ENCODE assay signal across 20 cellular contexts in genomic region chr19:19535311-19536191, GRCh38. TPM values are rescaled to one million over a fixed set of nuclear protein-coding genes. Genes with fewer than 3 reads are reported as not detected.
DNase-seq lines count a peak whose midpoint lies in the region; FAIRE-seq and TF ChIP-seq lines count a peak whose summit lies in the region.
"Had no signal": no experiment of that assay in that cellular context is flagged by ENCODE, and none has a peak within 500 bp of the region (broad histone marks: within the 10 kb centered on the region; RNA-seq: fewer than 3 reads in every experiment).

No MANE protein-coding gene starts in this region.

- H3K79me2 ChIP-seq in H1 (ENCODE audit: control insufficient read depth in 1 of 2, insufficient read depth in 2 of 2, low read length in 2 of 2) (no peaks in the 10 kb centered on the region), neural progenitor cell (ENCODE audit: low read depth) (no peaks in the 10 kb centered on the region)

- H4K20me1 ChIP-seq in H1 (replicated peaks in 1 of 2; ENCODE audit: control insufficient read depth in 1 of 2, insufficient read depth in 2 of 2, low read length in 2 of 2), result peaks cover 3 to 12% of the 10 kb centered on the region in 2 experiments
- H4K20me1 ChIP-seq in neural progenitor cell (ENCODE audit: low read depth), result peaks cover 24% of the 10 kb centered on the region

- no peak for FAIRE-seq in H1 (lab: Jason Lieb, UNC)
- FAIRE-seq: G401.6, GM12892 had no signal

- peaks cover 22% of the 10 kb centered on the region for H3K4me1 Mint-ChIP-seq in activated CD4-positive, alpha-beta memory T cell treated with anti-CD3 and anti-CD28 coated beads, Interleukin-2, amount 10 ng/mL, durations not matched to agents 7 days and 5 days
- H3K4me1 Mint-ChIP-seq in activated CD4-positive, alpha-beta memory T cell treated with anti-CD3 and anti-CD28 coated beads for 36 hours (ENCODE audit: low read depth), result peaks cover 23% of the 10 kb centered on the region
- H3K4me1 Mint-ChIP-seq in neural progenitor cell, result peaks cover 18% of the 10 kb centered on the region

- no peaks in the 10 kb centered on the region for H3K79me1 ChIP-seq in H1 (ENCODE audit: low read depth, low read length)

- DNase-seq in activated CD4-positive, alpha-beta memory T cell treated with anti-CD3 and anti-CD28 coated beads, Interleukin-2, amount 10 ng/mL, durations not matched to agents 7 days and 5 days, result no peak
- DNase-seq in activated CD4-positive, alpha-beta memory T cell treated with anti-CD3 and anti-CD28 coated beads for 36 hours, result no peak
- DNase-seq in H1 (ENCODE audit: low read depth in 1 of 2, low spot score in 2 of 2) (no peak), neural progenitor cell (ENCODE audit: low spot score) (no peak), GM20000 (ENCODE audit: low spot score) (no peak), T-helper 2 cell (no peak)
- no peak for DNase-seq in activated effector memory CD4-positive, alpha-beta T cell treated with anti-CD3 and anti-CD28 coated beads, Interleukin-2, amount 50 U/mL, for 16 hours
- DNase-seq: 8988T, C1 segment of cervical spinal cord, DMS153, DMS79 treated with DMSO at 0.1 percent for 48 hours, EL, GOT3 had no signal

- H4K91ac ChIP-seq in H1 (replicated peaks; ENCODE audit: insufficient read length, low read length), result no peak overlapping the region

- peak overlapping the region; percentile 12; the same call in 1 of the 2 replicates for H4K8ac ChIP-seq in H1 (ENCODE audit: extremely low read depth, insufficient read depth, low read length)

- no peak for TF ChIP-seq POLR2A in H1 (IDR thresholded peaks at IDR 0.05; ENCODE audit: control extremely low read depth in 1 of 2, low read depth in 2 of 2, low read length in 2 of 2)

- no peak overlapping the region for H2AK5ac ChIP-seq in H1 (ENCODE audit: low read depth, low read length)

- no peak overlapping the region for H3K4ac ChIP-seq in H1 (replicated peaks; ENCODE audit: insufficient read length, low read depth, low read length)

- no peak overlapping the region for H3K4me3 Mint-ChIP-seq in activated CD4-positive, alpha-beta memory T cell treated with anti-CD3 and anti-CD28 coated beads, Interleukin-2, amount 10 ng/mL, durations not matched to agents 7 days and 5 days
- no peak overlapping the region for H3K4me3 Mint-ChIP-seq in activated CD4-positive, alpha-beta memory T cell treated with anti-CD3 and anti-CD28 coated beads for 36 hours
- peak overlapping the region; percentile 64 for H3K4me3 Mint-ChIP-seq in neural progenitor cell

- H4K5ac ChIP-seq in H1 (ENCODE audit: insufficient read length, low read depth, low read length), result no peak overlapping the region

- no peak overlapping the region for H3K23ac ChIP-seq in H1 (ENCODE audit: insufficient read length)

- H3K9ac ChIP-seq in H1 (replicated peaks in 1 of 4; ENCODE audit: extremely low read depth in 1 of 4, low read depth in 3 of 4, low read length in 3 of 4), result no peak overlapping the region
- no peak overlapping the region for H3K9ac ChIP-seq in neural progenitor cell

- H3K27me3 ChIP-seq in H1 (replicated peaks in 1 of 4; ENCODE audit: control insufficient read depth in 3 of 4, extremely low read depth in 1 of 4, insufficient read depth in 3 of 4, low read length in 3 of 4), result peaks cover 6 to 24% (median 20%) of the 10 kb centered on the region in 4 experiments
- H3K27me3 ChIP-seq in neural progenitor cell, result peaks cover 33% of the 10 kb centered on the region

- TF ChIP-seq EP300 in H1 (IDR thresholded peaks at IDR 0.05; ENCODE audit: borderline replicate concordance in 1 of 2, low read depth in 2 of 2, low read length in 2 of 2), result no peak

- WGBS in H1 (ENCODE audit: extremely low coverage in 1 of 2, insufficient coverage in 1 of 2, insufficient read length in 1 of 2, insufficient replicate concordance in 2 of 2, low coverage in 1 of 2, low lambda C conversion rate in 2 of 2, missing lambda C conversion rate in 1 of 2), 2 experiments, result 93% methylated on average over 22 of the region's 34 CpGs; no CpG with 5 or more reads in 1 of the 2 experiments

- H2BK5ac ChIP-seq in H1 (ENCODE audit: low read depth, low read length), result no peak overlapping the region

- H3K27ac ChIP-seq in HEK293 (ENCODE audit: extremely low read depth, low read depth, low read length), result no peak overlapping the region
- H3K27ac ChIP-seq in H1 (ENCODE audit: low read depth, low read length), result no peak overlapping the region
- no peak overlapping the region for H3K27ac ChIP-seq in neural progenitor cell
- H3K27ac ChIP-seq: HL-60 had no signal

- no peaks in the 10 kb centered on the region for H3K9me3 Mint-ChIP-seq in activated CD4-positive, alpha-beta memory T cell treated with anti-CD3 and anti-CD28 coated beads, Interleukin-2, amount 10 ng/mL, durations not matched to agents 7 days and 5 days
- no peaks in the 10 kb centered on the region for H3K9me3 Mint-ChIP-seq in activated CD4-positive, alpha-beta memory T cell treated with anti-CD3 and anti-CD28 coated beads for 36 hours
- no peaks in the 10 kb centered on the region for H3K9me3 Mint-ChIP-seq in neural progenitor cell
- H3K9me3 Mint-ChIP-seq: CD4-positive, alpha-beta memory T cell had no signal

- CTCF ChIA-PET in activated CD4-positive, alpha-beta memory T cell treated with anti-CD3 and anti-CD28 coated beads, Interleukin-2, amount 10 ng/mL, durations not matched to agents 7 days and 5 days (lab: Charles Lee), result interaction anchor here (1.1 to 1.2 kb wide), 2 partner anchors 18 to 108 kb away, joined by 4 to 5 read pairs; partner anchors contain the start of gene GMIP
- CTCF ChIA-PET in activated CD4-positive, alpha-beta memory T cell treated with anti-CD3 and anti-CD28 coated beads for 36 hours (lab: Charles Lee), result interaction anchor here (0.8 to 2.7 kb wide), 4 partner anchors 19 to 108 kb away, joined by 3 to 13 read pairs (median 4); partner anchors contain the start of gene GMIP
- CTCF ChIA-PET in HEK293 (lab: Yijun Ruan, JAX), result interaction anchor here (1.3 to 7.3 kb wide), 2 partner anchors 18 to 108 kb away, joined by 5 to 75 read pairs; partner anchors contain the start of gene GMIP
- CTCF ChIA-PET in H1 (lab: Charles Lee; ENCODE audit: partially characterized antibody), result interaction anchor here (0.6 to 8.2 kb wide), 8 partner anchors 10 to 171 kb away, joined by 3 to 104 read pairs (median 4); no protein-coding TSS in a partner anchor

- H2BK20ac ChIP-seq in H1 (ENCODE audit: low read length), result no peak overlapping the region

- H2BK15ac ChIP-seq in H1 (ENCODE audit: low read length), result no peak overlapping the region

- H2BK12ac ChIP-seq in H1 (ENCODE audit: low read depth, low read length), result 0 out of 2 replicates have a peak overlapping the region, but pooled peaks have one; percentile 17

- H3K56ac ChIP-seq in H1 (replicated peaks; ENCODE audit: insufficient read length, low read depth, low read length), result no peak overlapping the region

- H2AFZ ChIP-seq in H1 (ENCODE audit: low read length) (no peak overlapping the region), neural progenitor cell (replicated peaks) (no peak overlapping the region)

- H3K18ac ChIP-seq in H1 (ENCODE audit: extremely low read depth, low read length), result no peak overlapping the region

- H3K4me2 ChIP-seq in H1 (ENCODE audit: insufficient read depth in 1 of 2, low read depth in 2 of 2, low read length in 2 of 2) (no peak overlapping the region), neural progenitor cell (no peak overlapping the region)

- peak overlapping the region; percentile 40 for H3K27ac Mint-ChIP-seq in activated CD4-positive, alpha-beta memory T cell treated with anti-CD3 and anti-CD28 coated beads, Interleukin-2, amount 10 ng/mL, durations not matched to agents 7 days and 5 days
- no peak overlapping the region for H3K27ac Mint-ChIP-seq in activated CD4-positive, alpha-beta memory T cell treated with anti-CD3 and anti-CD28 coated beads for 36 hours
- H3K27ac Mint-ChIP-seq in neural progenitor cell, result no peak overlapping the region
- H3K27ac Mint-ChIP-seq: B cell had no signal

- no peak for TF ChIP-seq RAD21 in H1 (IDR thresholded peaks at IDR 0.05 in 1 of 2, conservative IDR thresholded peaks at IDR 0.05 in 1 of 2; ENCODE audit: low read depth in 2 of 2, low read length in 2 of 2)

- no peaks in the 10 kb centered on the region; the same call in 1 of the 2 replicates for H3K4me1 ChIP-seq in HEK293 (ENCODE audit: control insufficient read depth, insufficient read depth, low read length)
- H3K4me1 ChIP-seq in H1 (replicated peaks in 1 of 4; ENCODE audit: control insufficient read depth in 3 of 4, insufficient read depth in 4 of 4, low read length in 3 of 4), result peaks cover 0 to 6% (median 3%) of the 10 kb centered on the region in 4 experiments; a peak in 3 of 7 replicates
- no peaks in the 10 kb centered on the region for H3K4me1 ChIP-seq in neural progenitor cell
- H3K4me1 ChIP-seq: HAP-1 had no signal

- intact Hi-C loops in activated CD4-positive, alpha-beta memory T cell treated with anti-CD3 and anti-CD28 coated beads for 36 hours (cut with micrococcal nuclease), result no loop called here

- H3K36me3 ChIP-seq in HEK293 (ENCODE audit: control insufficient read depth in 2 of 2, insufficient read depth in 1 of 2, low read length in 2 of 2) (peaks cover 10 to 24% of the 10 kb centered on the region in 2 experiments; a peak in 1 of 3 replicates), H1 (ENCODE audit: control insufficient read depth in 2 of 4, insufficient read depth in 4 of 4, low read length in 3 of 4) (no peaks in the 10 kb centered on the region), neural progenitor cell (no peaks in the 10 kb centered on the region)
- H3K36me3 ChIP-seq: HAP-1 had no signal

- POLR2A ChIA-PET in activated CD4-positive, alpha-beta memory T cell treated with anti-CD3 and anti-CD28 coated beads, Interleukin-2, amount 10 ng/mL, durations not matched to agents 7 days and 5 days (lab: Charles Lee), result interaction anchor here (0.8 to 1.0 kb wide), 2 partner anchors 84 to 108 kb away, joined by 3 read pairs; partner anchors contain the start of gene GMIP
- POLR2A ChIA-PET in activated CD4-positive, alpha-beta memory T cell treated with anti-CD3 and anti-CD28 coated beads for 36 hours (lab: Charles Lee), result interaction anchor here (1.0 kb wide), 1 partner anchor 133 kb away, joined by 3 read pairs; the partner anchor contains the start of gene ZNF101
- POLR2A ChIA-PET in HEK293 (lab: Yijun Ruan, JAX), result interaction anchor here (1.2 to 1.7 kb wide), 2 partner anchors 14 to 19 kb away, joined by 4 to 5 read pairs; no protein-coding TSS in a partner anchor
- POLR2A ChIA-PET in H1 (lab: Charles Lee; ENCODE audit: partially characterized antibody), result interaction anchor here (0.8 to 1.9 kb wide), 11 partner anchors 8 to 113 kb away, joined by 3 to 6 read pairs (median 4); partner anchors contain the start of genes GMIP, NDUFA13 and TSSK6

- no peak overlapping the region for H3K4me3 ChIP-seq in HEK293 (ENCODE audit: low read depth, low read length)
- no peak overlapping the region for H3K4me3 ChIP-seq in H1 (ENCODE audit: extremely low read depth in 1 of 4, insufficient read depth in 2 of 4, low read depth in 3 of 4, low read length in 4 of 4)
- no peak overlapping the region for H3K4me3 ChIP-seq in neural progenitor cell
- H3K4me3 ChIP-seq: HAP-1 had no signal

- peaks cover 23% of the 10 kb centered on the region for H3F3A ChIP-seq in neural progenitor cell (ENCODE audit: low read depth)

- H3K14ac ChIP-seq in H1 (ENCODE audit: insufficient read length), result no peak overlapping the region

- no peak overlapping the region for H2BK120ac ChIP-seq in H1 (replicated peaks; ENCODE audit: low read depth, low read length)

- H3K9me3 ChIP-seq in HEK293 (ENCODE audit: control insufficient read depth, insufficient read depth, low read depth, low read length), result no peaks in the 10 kb centered on the region
- peaks cover 0 to 4% of the 10 kb centered on the region in 2 experiments; a peak in 1 of 4 replicates for H3K9me3 ChIP-seq in H1 (ENCODE audit: insufficient read depth in 2 of 2, low read depth in 1 of 2, low read length in 1 of 2)
- H3K9me3 ChIP-seq in neural progenitor cell (ENCODE audit: low read depth), result no peaks in the 10 kb centered on the region
- H3K9me3 ChIP-seq: HAP-1 had no signal

- peaks cover 6% of the 10 kb centered on the region; the same call in 1 of the 2 replicates for H3K23me2 ChIP-seq in H1 (ENCODE audit: low read depth, low read length)

- peaks cover 8% of the 10 kb centered on the region for H3K36me3 Mint-ChIP-seq in activated CD4-positive, alpha-beta memory T cell treated with anti-CD3 and anti-CD28 coated beads, Interleukin-2, amount 10 ng/mL, durations not matched to agents 7 days and 5 days (ENCODE audit: low read depth)
- peaks cover 2% of the 10 kb centered on the region for H3K36me3 Mint-ChIP-seq in activated CD4-positive, alpha-beta memory T cell treated with anti-CD3 and anti-CD28 coated beads for 36 hours
- H3K36me3 Mint-ChIP-seq in neural progenitor cell, result peaks cover 5% of the 10 kb centered on the region

- TF ChIP-seq CTCF in HEK293 (tag by site-specific recombination; IDR thresholded peaks at IDR 0.05), result no peak
- no peak for TF ChIP-seq CTCF in H1 (IDR thresholded peaks at IDR 0.05; ENCODE audit: control extremely low read depth in 1 of 3, insufficient read depth in 1 of 3, low read depth in 1 of 3, low read length in 3 of 3)
- no peak for TF ChIP-seq CTCF in neural progenitor cell (IDR thresholded peaks at IDR 0.05)
- no peak for TF ChIP-seq CTCF in GM20000 (IDR thresholded peaks at IDR 0.05; ENCODE audit: extremely low read depth, missing control alignments)

- H3K27me3 Mint-ChIP-seq in activated CD4-positive, alpha-beta memory T cell treated with anti-CD3 and anti-CD28 coated beads, Interleukin-2, amount 10 ng/mL, durations not matched to agents 7 days and 5 days, result peaks cover 19% of the 10 kb centered on the region
- peaks cover 5% of the 10 kb centered on the region for H3K27me3 Mint-ChIP-seq in activated CD4-positive, alpha-beta memory T cell treated with anti-CD3 and anti-CD28 coated beads for 36 hours
- H3K27me3 Mint-ChIP-seq in neural progenitor cell (ENCODE audit: insufficient read depth, low read depth), result peaks cover 18% of the 10 kb centered on the region

RNA-seq across cellular contexts. Expression of gene CILP2, which starts 2.5 kb away (rescaled TPM):
- under 1 TPM in 1 of 2 experiments, not detected in 1; 0.08 TPM for total RNA-seq in activated CD4-positive, alpha-beta memory T cell treated with anti-CD3 and anti-CD28 coated beads, Interleukin-2, amount 10 ng/mL, durations not matched to agents 7 days and 5 days
- total RNA-seq in activated CD4-positive, alpha-beta memory T cell treated with anti-CD3 and anti-CD28 coated beads for 36 hours, result under 1 TPM; 0.44 to 0.50 TPM
- 5.8 and 5.9 TPM in 2 replicates for total RNA-seq in H1 (2021; fragmentation: NEBNext Ultra II Directional; extraction: Animal tissue kit (Norgen Biotek cat#: 25700))
- polyA plus RNA-seq in H1 (2011; rRNA removed), result 4.4 and 8.2 TPM in 2 replicates
- 4.4 TPM for polyA plus RNA-seq in H1 (2011; cell fraction: cytosol; rRNA removed)
- polyA plus RNA-seq in H1 (2011; cell fraction: nucleus; rRNA removed), result 11.5 TPM
- 2.7 to 4.9 TPM (median 4.1 TPM) in 4 replicates for polyA plus RNA-seq in H1 (2012, experiment 1 of 2)
- polyA plus RNA-seq in H1 (2012, experiment 2 of 2), result 5.0 TPM
- polyA plus RNA-seq in H1 (2013, experiment 1 of 2), result 14.1 TPM
- polyA plus RNA-seq in H1 (2013, experiment 2 of 2), result 10.8 TPM
- 1.6 and 1.9 TPM in 2 replicates for polyA minus RNA-seq in H1 (2011; rRNA and poly(A)+ RNA removed)
- polyA minus RNA-seq in H1 (2011; cell fraction: cytosol; rRNA and poly(A)+ RNA removed), result 4.0 TPM
- polyA minus RNA-seq in H1 (2011; cell fraction: nucleus; rRNA and poly(A)+ RNA removed), result 4.1 TPM
- 1.0 and 3.3 TPM in 2 replicates for total RNA-seq in neural progenitor cell (ENCODE audit: low replicate concordance)
- polyA plus RNA-seq: CD4-positive, alpha-beta memory T cell had no signal

RNA-seq across cellular contexts. Expression of gene YJEFN3, which starts 6.8 kb away (rescaled TPM):
- total RNA-seq in activated CD4-positive, alpha-beta memory T cell treated with anti-CD3 and anti-CD28 coated beads, Interleukin-2, amount 10 ng/mL, durations not matched to agents 7 days and 5 days, result 1 to 10 TPM; 8.2 to 8.7 TPM
- 1 to 10 TPM; 6.9 to 8.2 TPM for total RNA-seq in activated CD4-positive, alpha-beta memory T cell treated with anti-CD3 and anti-CD28 coated beads for 36 hours
- total RNA-seq in H1 (2021; fragmentation: NEBNext Ultra II Directional; extraction: Animal tissue kit (Norgen Biotek cat#: 25700)), result 5.0 and 5.7 TPM in 2 replicates
- 9.4 and 17.2 TPM in 2 replicates for polyA plus RNA-seq in H1 (2011; rRNA removed)
- 11.9 TPM for polyA plus RNA-seq in H1 (2011; cell fraction: cytosol; rRNA removed)
- polyA plus RNA-seq in H1 (2011; cell fraction: nucleus; rRNA removed), result 42.5 TPM
- polyA plus RNA-seq in H1 (2012, experiment 1 of 2), result 9.3 to 12.5 TPM (median 12.0 TPM) in 4 replicates
- 5.3 TPM for polyA plus RNA-seq in H1 (2012, experiment 2 of 2)
- 5.6 TPM for polyA plus RNA-seq in H1 (2013, experiment 1 of 2)
- polyA plus RNA-seq in H1 (2013, experiment 2 of 2), result 5.0 TPM
- polyA minus RNA-seq in H1 (2011; rRNA and poly(A)+ RNA removed), result 0.71 and 1.0 TPM in 2 replicates
- polyA minus RNA-seq in H1 (2011; cell fraction: cytosol; rRNA and poly(A)+ RNA removed), result 1.5 TPM
- 3.4 TPM for polyA minus RNA-seq in H1 (2011; cell fraction: nucleus; rRNA and poly(A)+ RNA removed)
- 2.6 and 5.1 TPM in 2 replicates for total RNA-seq in neural progenitor cell (ENCODE audit: low replicate concordance)

RNA-seq across cellular contexts. Expression of gene NDUFA13, which starts 19.5 kb away (rescaled TPM):
- 100 to 1,000 TPM; 371 to 388 TPM for total RNA-seq in activated CD4-positive, alpha-beta memory T cell treated with anti-CD3 and anti-CD28 coated beads, Interleukin-2, amount 10 ng/mL, durations not matched to agents 7 days and 5 days
- 100 to 1,000 TPM; 365 to 374 TPM for total RNA-seq in activated CD4-positive, alpha-beta memory T cell treated with anti-CD3 and anti-CD28 coated beads for 36 hours
- total RNA-seq in H1 (2021; fragmentation: NEBNext Ultra II Directional; extraction: Animal tissue kit (Norgen Biotek cat#: 25700)), result 413 and 425 TPM in 2 replicates
- polyA plus RNA-seq in H1 (2011; rRNA removed), result 1,105 and 1,309 TPM in 2 replicates
- polyA plus RNA-seq in H1 (2011; cell fraction: cytosol; rRNA removed), result 1,197 TPM
- 627 TPM for polyA plus RNA-seq in H1 (2011; cell fraction: nucleus; rRNA removed)
- 415 to 713 TPM (median 615 TPM) in 4 replicates for polyA plus RNA-seq in H1 (2012, experiment 1 of 2)
- 1,304 TPM for polyA plus RNA-seq in H1 (2012, experiment 2 of 2)
- 247 TPM for polyA plus RNA-seq in H1 (2013, experiment 1 of 2)
- polyA plus RNA-seq in H1 (2013, experiment 2 of 2), result 247 TPM
- 97.5 and 101 TPM in 2 replicates for polyA minus RNA-seq in H1 (2011; rRNA and poly(A)+ RNA removed)
- polyA minus RNA-seq in H1 (2011; cell fraction: cytosol; rRNA and poly(A)+ RNA removed), result 111 TPM
- polyA minus RNA-seq in H1 (2011; cell fraction: nucleus; rRNA and poly(A)+ RNA removed), result 98.8 TPM
- 78.6 and 108 TPM in 2 replicates for total RNA-seq in neural progenitor cell (ENCODE audit: low replicate concordance)

RNA-seq across cellular contexts. Expression of gene TSSK6, which starts 20.2 kb away (rescaled TPM):
- 1 to 10 TPM; 5.3 to 5.7 TPM for total RNA-seq in activated CD4-positive, alpha-beta memory T cell treated with anti-CD3 and anti-CD28 coated beads, Interleukin-2, amount 10 ng/mL, durations not matched to agents 7 days and 5 days
- total RNA-seq in activated CD4-positive, alpha-beta memory T cell treated with anti-CD3 and anti-CD28 coated beads for 36 hours, result 1 to 10 TPM; 3.1 to 4.7 TPM
- 2.9 and 3.6 TPM in 2 replicates for total RNA-seq in H1 (2021; fragmentation: NEBNext Ultra II Directional; extraction: Animal tissue kit (Norgen Biotek cat#: 25700))
- polyA plus RNA-seq in H1 (2011; rRNA removed), result 7.8 and 12.1 TPM in 2 replicates
- polyA plus RNA-seq in H1 (2011; cell fraction: cytosol; rRNA removed), result 6.9 TPM
- polyA plus RNA-seq in H1 (2011; cell fraction: nucleus; rRNA removed), result 9.3 TPM
- 2.1 to 4.3 TPM (median 3.4 TPM) in 4 replicates for polyA plus RNA-seq in H1 (2012, experiment 1 of 2)
- polyA plus RNA-seq in H1 (2012, experiment 2 of 2), result 3.8 TPM
- polyA plus RNA-seq in H1 (2013, experiment 1 of 2), result 1.6 TPM
- polyA plus RNA-seq in H1 (2013, experiment 2 of 2), result 1.1 TPM
- 1.9 and 2.4 TPM in 2 replicates for polyA minus RNA-seq in H1 (2011; rRNA and poly(A)+ RNA removed)
- polyA minus RNA-seq in H1 (2011; cell fraction: cytosol; rRNA and poly(A)+ RNA removed), result 2.9 TPM
- 8.6 TPM for polyA minus RNA-seq in H1 (2011; cell fraction: nucleus; rRNA and poly(A)+ RNA removed)
- total RNA-seq in neural progenitor cell (ENCODE audit: low replicate concordance), result 4.6 and 7.0 TPM in 2 replicates
